In genomic region chr11:5369793-5370192, GRCh38 we compare ENCODE assay signal across 9 cellular contexts. TPM values are rescaled to one million over a fixed set of nuclear protein-coding genes. Genes with fewer than 3 reads are reported as not detected.
DNase-seq lines count a peak whose midpoint lies in the region; ATAC-seq and TF ChIP-seq lines count a peak whose summit lies in the region.
"Had no signal": no experiment of that assay in that cellular context is flagged by ENCODE, and none has a peak within 500 bp of the region (broad histone marks: within the 10 kb centered on the region; RNA-seq: fewer than 3 reads in every experiment).

No MANE protein-coding gene starts in this region.

- H3K27me3 ChIP-seq in OCI-LY1 (ENCODE audit: insufficient read depth, low read length) = no peaks in the 10 kb centered on the region
- no peaks in the 10 kb centered on the region for H3K27me3 ChIP-seq in fibroblast of lung (ENCODE audit: control insufficient read depth, insufficient read depth, low read length)
- H3K27me3 ChIP-seq in transverse colon = no peaks in the 10 kb centered on the region

- H3K9ac ChIP-seq in OCI-LY1 (ENCODE audit: low read length) (no peak overlapping the region), fibroblast of lung (ENCODE audit: insufficient read depth, low read length) (no peak overlapping the region)

- H3F3A ChIP-seq in OCI-LY1 (ENCODE audit: insufficient read depth, low read length) = no peaks in the 10 kb centered on the region

- DNase-seq in AG10803 (ENCODE audit: low read depth) (peak; percentile 64), fibroblast of lung (ENCODE audit: low read depth in 2 of 2) (peak in 1 of 2 donors; percentile 71), foreskin melanocyte (no peak), NCI-H1417 treated with DMSO at 0.1 percent for 48 hours (lab: John Stamatoyannopoulos, UW) (no peak), transverse colon (no peak)
- DNase-seq in activated CD8-positive, alpha-beta memory T cell treated with anti-CD3 and anti-CD28 coated beads, Interleukin-2, amount 50 U/mL, for 48 hours = no peak

- peak; percentile 55 for ATAC-seq in GM21576 (IDR thresholded peaks at IDR 0.05; ENCODE audit: unreplicated experiment)

- H3K4me2 ChIP-seq in OCI-LY1 (ENCODE audit: low read length) = no peak overlapping the region
- H3K4me2 ChIP-seq in fibroblast of lung (ENCODE audit: extremely low read depth, insufficient read depth, low read length) = no peak overlapping the region

- TF ChIP-seq CTCF in AG10803 (conservative IDR thresholded peaks at IDR 0.05; ENCODE audit: low read length) (peak; percentile 77), OCI-LY1 (IDR thresholded peaks at IDR 0.05; ENCODE audit: low read length) (peak; percentile 15; the same call in 1 of the 2 replicates), fibroblast of lung (conservative IDR thresholded peaks at IDR 0.05 in 1 of 2, IDR thresholded peaks at IDR 0.05 in 1 of 2; ENCODE audit: low read depth in 1 of 2, low read length in 2 of 2) (peak; percentile 56 to 61), transverse colon (IDR thresholded peaks at IDR 0.05) (no peak)

- H3K36me3 ChIP-seq in OCI-LY1 (ENCODE audit: insufficient read depth, low read length) (no peaks in the 10 kb centered on the region), fibroblast of lung (ENCODE audit: control insufficient read depth, insufficient read depth, low read length) (no peaks in the 10 kb centered on the region), transverse colon (no peaks in the 10 kb centered on the region)

- H3K27ac ChIP-seq in OCI-LY1 (ENCODE audit: low read depth, low read length, poor library complexity, severe bottlenecking) = no peak overlapping the region
- no peak overlapping the region for H3K27ac ChIP-seq in fibroblast of lung (ENCODE audit: insufficient read depth, low read length)
- no peak overlapping the region for H3K27ac ChIP-seq in transverse colon

- no peaks in the 10 kb centered on the region for H4K20me1 ChIP-seq in OCI-LY1 (ENCODE audit: insufficient read depth, low read length)
- no peaks in the 10 kb centered on the region for H4K20me1 ChIP-seq in fibroblast of lung (ENCODE audit: control insufficient read depth, extremely low read depth, insufficient read depth, low read length)

- no peaks in the 10 kb centered on the region for H3K9me3 ChIP-seq in OCI-LY1 (ENCODE audit: low read length)
- H3K9me3 ChIP-seq in fibroblast of lung (ENCODE audit: control insufficient read depth, insufficient read depth, low read depth, low read length) = no peaks in the 10 kb centered on the region
- H3K9me3 ChIP-seq in transverse colon = no peaks in the 10 kb centered on the region

- no peak for TF ChIP-seq EP300 in transverse colon (IDR thresholded peaks at IDR 0.05; ENCODE audit: low read depth)

- no peaks in the 10 kb centered on the region for H3K9me2 ChIP-seq in OCI-LY1 (ENCODE audit: low read depth, low read length)

- H3K79me2 ChIP-seq in OCI-LY1 (ENCODE audit: insufficient read depth, low read length) = no peaks in the 10 kb centered on the region
- H3K79me2 ChIP-seq in fibroblast of lung (ENCODE audit: control insufficient read depth, insufficient read depth, low read length) = no peaks in the 10 kb centered on the region

- intact Hi-C loops in transverse colon (cut with DNase I; ENCODE audit: low total_unique reads) = no loop called here

- TF ChIP-seq POLR2A in transverse colon (IDR thresholded peaks at IDR 0.05) = no peak

- in situ Hi-C loops in transverse colon (cut with MboI; ENCODE audit: low pct_ligation_motif_present in 1 of 4, low pct_unique_long_range_greater_than_20kb in 1 of 4, low sequenced_read_pairs in 3 of 4) = no loop called here

- H2AFZ ChIP-seq in OCI-LY1 (ENCODE audit: low read length) (no peak overlapping the region), fibroblast of lung (ENCODE audit: low read length) (peak overlapping the region; percentile 35)

- H3K4me3 ChIP-seq in AG10803 (ENCODE audit: low read length) (no peak overlapping the region), OCI-LY1 (ENCODE audit: low read depth, low read length, poor library complexity, severe bottlenecking) (no peak overlapping the region), fibroblast of lung (replicated peaks in 1 of 4; ENCODE audit: control extremely low read depth in 1 of 4, insufficient read depth in 1 of 4, low read depth in 3 of 4, low read length in 4 of 4) (no peak overlapping the region), transverse colon (no peak overlapping the region)

- no peaks in the 10 kb centered on the region for H3K4me1 ChIP-seq in OCI-LY1 (ENCODE audit: insufficient read depth, low read length, severe bottlenecking)
- H3K4me1 ChIP-seq in fibroblast of lung (ENCODE audit: control insufficient read depth, extremely low read depth, insufficient read depth, low read length) = peaks cover 14% of the 10 kb centered on the region
- H3K4me1 ChIP-seq in transverse colon = no peaks in the 10 kb centered on the region

RNA-seq across cellular contexts. Expression of gene OR51M1, which starts 13.8 kb away (rescaled TPM):
- not detected in 2 replicates for total RNA-seq in fibroblast of lung
- 0.06 TPM in 1 of 2 replicates, not detected in the other for polyA plus RNA-seq in fibroblast of lung
- not detected in 2 replicates for polyA plus RNA-seq in fibroblast of lung (2012)
- not detected in 2 replicates for polyA minus RNA-seq in fibroblast of lung (ENCODE audit: low replicate concordance)
- total RNA-seq in transverse colon = not detected
- total RNA-seq: Daoy had no signal

RNA-seq across cellular contexts. Expression of gene OR51B6, which starts 18.5 kb away (rescaled TPM):
- total RNA-seq in fibroblast of lung (not detected in 2 replicates), transverse colon (not detected)
- not detected in 2 replicates for polyA plus RNA-seq in fibroblast of lung
- polyA plus RNA-seq in fibroblast of lung (2012) = not detected in 2 replicates
- not detected in 2 replicates for polyA minus RNA-seq in fibroblast of lung (ENCODE audit: low replicate concordance)
- total RNA-seq: Daoy had no signal

RNA-seq across cellular contexts. Expression of gene OR51B5, which starts 26.5 kb away (rescaled TPM):
- total RNA-seq in fibroblast of lung (0.17 and 0.26 TPM in 2 replicates), transverse colon (not detected)
- polyA plus RNA-seq in fibroblast of lung = 0.06 TPM in 1 of 2 replicates, not detected in the other
- polyA plus RNA-seq in fibroblast of lung (2012) = 0.12 TPM in 1 of 2 replicates, not detected in the other
- not detected in 2 replicates for polyA minus RNA-seq in fibroblast of lung (ENCODE audit: low replicate concordance)

RNA-seq across cellular contexts. Expression of gene OR51B2, which starts 45.7 kb away (rescaled TPM):
- total RNA-seq in fibroblast of lung (not detected in 2 replicates), transverse colon (not detected)
- not detected in 2 replicates for polyA plus RNA-seq in fibroblast of lung
- polyA plus RNA-seq in fibroblast of lung (2012) = not detected in 2 replicates
- not detected in 2 replicates for polyA minus RNA-seq in fibroblast of lung (ENCODE audit: low replicate concordance)
- total RNA-seq: Daoy had no signal

RNA-seq across cellular contexts. Expression of gene OR51Q1, which starts 52.1 kb away (rescaled TPM):
- not detected in 2 replicates for total RNA-seq in fibroblast of lung
- polyA plus RNA-seq in fibroblast of lung = not detected in 2 replicates
- polyA plus RNA-seq in fibroblast of lung (2012) = not detected in 2 replicates
- not detected in 2 replicates for polyA minus RNA-seq in fibroblast of lung (ENCODE audit: low replicate concordance)
- not detected for total RNA-seq in transverse colon
- total RNA-seq: Daoy had no signal

Comparison
In these comparisons a context has a peak if more than half of its experiments do, and no peak if none do; other contexts are left out.
1. CTCF ChIP-seq: peak in AG10803 (single experiment), OCI-LY1 (single experiment) and fibroblast of lung (2 of 2); none in transverse colon (0 of 5).